1 cellular context compared by ENCODE assay signal in the genomic region with DNA sequence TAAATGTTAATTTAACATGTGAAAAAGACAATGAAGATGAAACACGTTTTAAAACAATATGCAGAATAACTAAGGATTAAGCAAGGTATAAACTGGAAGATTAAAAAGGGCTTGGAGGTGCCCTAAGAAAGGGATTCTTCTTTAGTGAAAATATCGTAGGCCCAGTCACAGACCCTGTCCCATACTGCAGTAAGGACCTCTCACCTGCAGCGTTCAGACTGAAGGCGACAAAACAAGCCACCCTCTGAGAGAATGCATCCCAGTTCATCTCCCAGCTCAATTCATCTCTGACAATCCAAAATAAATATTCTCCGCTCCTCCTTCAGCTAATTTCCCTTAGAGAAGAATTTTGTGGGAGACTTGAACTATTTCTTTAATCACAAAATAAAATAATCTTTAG.
TF ChIP-seq lines count a peak whose summit lies in the region.

No MANE protein-coding gene starts in this region.

TF ChIP-seq in H1, 55 proteins besides CTCF, POLR2A, EP300 and RAD21:
- TF ChIP-seq, protein P1, sequence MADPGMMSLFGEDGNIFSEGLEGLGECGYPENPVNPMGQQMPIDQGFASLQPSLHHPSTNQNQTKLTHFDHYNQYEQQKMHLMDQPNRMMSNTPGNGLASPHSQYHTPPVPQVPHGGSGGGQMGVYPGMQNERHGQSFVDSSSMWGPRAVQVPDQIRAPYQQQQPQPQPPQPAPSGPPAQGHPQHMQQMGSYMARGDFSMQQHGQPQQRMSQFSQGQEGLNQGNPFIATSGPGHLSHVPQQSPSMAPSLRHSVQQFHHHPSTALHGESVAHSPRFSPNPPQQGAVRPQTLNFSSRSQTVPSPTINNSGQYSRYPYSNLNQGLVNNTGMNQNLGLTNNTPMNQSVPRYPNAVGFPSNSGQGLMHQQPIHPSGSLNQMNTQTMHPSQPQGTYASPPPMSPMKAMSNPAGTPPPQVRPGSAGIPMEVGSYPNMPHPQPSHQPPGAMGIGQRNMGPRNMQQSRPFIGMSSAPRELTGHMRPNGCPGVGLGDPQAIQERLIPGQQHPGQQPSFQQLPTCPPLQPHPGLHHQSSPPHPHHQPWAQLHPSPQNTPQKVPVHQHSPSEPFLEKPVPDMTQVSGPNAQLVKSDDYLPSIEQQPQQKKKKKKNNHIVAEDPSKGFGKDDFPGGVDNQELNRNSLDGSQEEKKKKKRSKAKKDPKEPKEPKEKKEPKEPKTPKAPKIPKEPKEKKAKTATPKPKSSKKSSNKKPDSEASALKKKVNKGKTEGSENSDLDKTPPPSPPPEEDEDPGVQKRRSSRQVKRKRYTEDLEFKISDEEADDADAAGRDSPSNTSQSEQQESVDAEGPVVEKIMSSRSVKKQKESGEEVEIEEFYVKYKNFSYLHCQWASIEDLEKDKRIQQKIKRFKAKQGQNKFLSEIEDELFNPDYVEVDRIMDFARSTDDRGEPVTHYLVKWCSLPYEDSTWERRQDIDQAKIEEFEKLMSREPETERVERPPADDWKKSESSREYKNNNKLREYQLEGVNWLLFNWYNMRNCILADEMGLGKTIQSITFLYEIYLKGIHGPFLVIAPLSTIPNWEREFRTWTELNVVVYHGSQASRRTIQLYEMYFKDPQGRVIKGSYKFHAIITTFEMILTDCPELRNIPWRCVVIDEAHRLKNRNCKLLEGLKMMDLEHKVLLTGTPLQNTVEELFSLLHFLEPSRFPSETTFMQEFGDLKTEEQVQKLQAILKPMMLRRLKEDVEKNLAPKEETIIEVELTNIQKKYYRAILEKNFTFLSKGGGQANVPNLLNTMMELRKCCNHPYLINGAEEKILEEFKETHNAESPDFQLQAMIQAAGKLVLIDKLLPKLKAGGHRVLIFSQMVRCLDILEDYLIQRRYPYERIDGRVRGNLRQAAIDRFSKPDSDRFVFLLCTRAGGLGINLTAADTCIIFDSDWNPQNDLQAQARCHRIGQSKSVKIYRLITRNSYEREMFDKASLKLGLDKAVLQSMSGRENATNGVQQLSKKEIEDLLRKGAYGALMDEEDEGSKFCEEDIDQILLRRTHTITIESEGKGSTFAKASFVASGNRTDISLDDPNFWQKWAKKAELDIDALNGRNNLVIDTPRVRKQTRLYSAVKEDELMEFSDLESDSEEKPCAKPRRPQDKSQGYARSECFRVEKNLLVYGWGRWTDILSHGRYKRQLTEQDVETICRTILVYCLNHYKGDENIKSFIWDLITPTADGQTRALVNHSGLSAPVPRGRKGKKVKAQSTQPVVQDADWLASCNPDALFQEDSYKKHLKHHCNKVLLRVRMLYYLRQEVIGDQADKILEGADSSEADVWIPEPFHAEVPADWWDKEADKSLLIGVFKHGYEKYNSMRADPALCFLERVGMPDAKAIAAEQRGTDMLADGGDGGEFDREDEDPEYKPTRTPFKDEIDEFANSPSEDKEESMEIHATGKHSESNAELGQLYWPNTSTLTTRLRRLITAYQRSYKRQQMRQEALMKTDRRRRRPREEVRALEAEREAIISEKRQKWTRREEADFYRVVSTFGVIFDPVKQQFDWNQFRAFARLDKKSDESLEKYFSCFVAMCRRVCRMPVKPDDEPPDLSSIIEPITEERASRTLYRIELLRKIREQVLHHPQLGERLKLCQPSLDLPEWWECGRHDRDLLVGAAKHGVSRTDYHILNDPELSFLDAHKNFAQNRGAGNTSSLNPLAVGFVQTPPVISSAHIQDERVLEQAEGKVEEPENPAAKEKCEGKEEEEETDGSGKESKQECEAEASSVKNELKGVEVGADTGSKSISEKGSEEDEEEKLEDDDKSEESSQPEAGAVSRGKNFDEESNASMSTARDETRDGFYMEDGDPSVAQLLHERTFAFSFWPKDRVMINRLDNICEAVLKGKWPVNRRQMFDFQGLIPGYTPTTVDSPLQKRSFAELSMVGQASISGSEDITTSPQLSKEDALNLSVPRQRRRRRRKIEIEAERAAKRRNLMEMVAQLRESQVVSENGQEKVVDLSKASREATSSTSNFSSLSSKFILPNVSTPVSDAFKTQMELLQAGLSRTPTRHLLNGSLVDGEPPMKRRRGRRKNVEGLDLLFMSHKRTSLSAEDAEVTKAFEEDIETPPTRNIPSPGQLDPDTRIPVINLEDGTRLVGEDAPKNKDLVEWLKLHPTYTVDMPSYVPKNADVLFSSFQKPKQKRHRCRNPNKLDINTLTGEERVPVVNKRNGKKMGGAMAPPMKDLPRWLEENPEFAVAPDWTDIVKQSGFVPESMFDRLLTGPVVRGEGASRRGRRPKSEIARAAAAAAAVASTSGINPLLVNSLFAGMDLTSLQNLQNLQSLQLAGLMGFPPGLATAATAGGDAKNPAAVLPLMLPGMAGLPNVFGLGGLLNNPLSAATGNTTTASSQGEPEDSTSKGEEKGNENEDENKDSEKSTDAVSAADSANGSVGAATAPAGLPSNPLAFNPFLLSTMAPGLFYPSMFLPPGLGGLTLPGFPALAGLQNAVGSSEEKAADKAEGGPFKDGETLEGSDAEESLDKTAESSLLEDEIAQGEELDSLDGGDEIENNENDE (IDR thresholded peaks at IDR 0.05; ENCODE audit: insufficient replicate concordance, low read length), result no peak
- TF ChIP-seq CTBP2 (IDR thresholded peaks at IDR 0.05; ENCODE audit: borderline replicate concordance, insufficient read depth, insufficient read length, low read length) (no peak), MAFK (IDR thresholded peaks at IDR 0.05; ENCODE audit: low read depth, low read length) (no peak), JUND (IDR thresholded peaks at IDR 0.05; ENCODE audit: low read length) (no peak), BRCA1 (IDR thresholded peaks at IDR 0.05; ENCODE audit: low read depth, low read length) (no peak), CREB1 (IDR thresholded peaks at IDR 0.05) (no peak), GTF2F1 (IDR thresholded peaks at IDR 0.05; ENCODE audit: borderline replicate concordance, low read depth, low read length) (no peak), CBX5 (IDR thresholded peaks at IDR 0.05; ENCODE audit: low read depth, low read length) (no peak), RBBP5 (IDR thresholded peaks at IDR 0.05; ENCODE audit: borderline replicate concordance, low read depth, low read length) (no peak), SAP30 (IDR thresholded peaks at IDR 0.05; ENCODE audit: insufficient read depth, insufficient replicate concordance, low read length) (no peak), FOSL1 (IDR thresholded peaks at IDR 0.05; ENCODE audit: insufficient read depth, low read depth, low read length) (no peak), SIRT6 (IDR thresholded peaks at IDR 0.05; ENCODE audit: low read length) (no peak), CBX8 (IDR thresholded peaks at IDR 0.05; ENCODE audit: borderline replicate concordance, low read depth, low read length) (no peak), NRF1 (IDR thresholded peaks at IDR 0.05; ENCODE audit: low read depth, low read length) (no peak), BACH1 (IDR thresholded peaks at IDR 0.05; ENCODE audit: low read length) (no peak), CEBPB (IDR thresholded peaks at IDR 0.05; ENCODE audit: low read depth, low read length) (no peak), ATF2 (IDR thresholded peaks at IDR 0.05; ENCODE audit: low read length) (no peak), ZNF274 (IDR thresholded peaks at IDR 0.05; ENCODE audit: borderline replicate concordance, extremely low read depth, low read length) (no peak), JUN (IDR thresholded peaks at IDR 0.05; ENCODE audit: low read depth, low read length) (no peak), YY1 (IDR thresholded peaks at IDR 0.05; ENCODE audit: low read depth, low read length) (no peak)
